8 cellular contexts compared by ENCODE assay signal in the genomic region with DNA sequence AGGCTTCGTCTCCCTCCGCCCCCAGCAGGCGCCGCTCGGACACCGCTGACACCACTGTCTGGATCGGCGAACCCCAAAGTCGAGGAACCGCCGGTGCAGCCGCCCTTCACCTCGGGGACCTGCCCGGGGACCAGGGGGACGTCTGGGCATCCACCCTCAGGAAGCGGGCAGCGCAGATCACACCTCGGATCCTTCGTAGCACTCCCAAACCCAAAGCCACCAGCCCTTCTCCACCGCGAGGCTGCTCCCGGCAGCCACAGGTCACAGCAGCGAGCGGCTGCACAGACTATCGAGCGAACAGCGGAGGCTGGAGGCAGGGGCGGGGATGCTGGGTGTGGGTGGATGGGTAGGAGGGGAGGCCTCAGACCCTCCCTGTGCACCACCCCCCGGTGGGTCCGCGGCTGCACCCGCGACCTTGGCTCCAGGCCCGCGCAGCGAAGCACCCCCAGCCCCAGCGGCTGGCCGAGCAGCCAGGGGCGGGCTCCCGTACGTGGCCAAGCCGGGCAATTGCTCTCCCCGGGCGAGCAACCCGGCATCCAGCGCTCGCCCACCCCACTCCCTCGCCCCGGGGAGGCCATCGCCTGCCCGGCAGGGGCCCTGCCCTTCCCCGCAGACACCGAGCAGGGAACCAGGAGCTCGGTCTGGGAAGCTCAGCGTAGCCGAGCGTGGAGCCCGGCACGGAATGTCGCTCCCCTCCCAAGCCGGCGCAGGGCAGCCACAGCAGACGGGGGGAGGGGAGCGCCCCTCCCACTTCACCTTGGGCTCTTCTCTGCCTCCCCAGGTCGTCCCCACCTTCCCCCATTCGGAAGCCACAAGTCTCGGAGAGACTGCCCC. TPM values are rescaled to one million over a fixed set of nuclear protein-coding genes. Genes with fewer than 3 reads are reported as not detected.
DNase-seq lines count a peak whose midpoint lies in the region; ATAC-seq and TF ChIP-seq lines count a peak whose summit lies in the region.

No MANE protein-coding gene starts in this region.

- H3K4me3 Mint-ChIP-seq in natural killer cell treated with Interleukin-12 subunit alpha and Interleukin-12 subunit beta and Interleukin-15 and Interleukin-18, amount 100 ng/mL, for 72 hours, result peak overlapping the region; percentile 54

- H3K4me1 ChIP-seq in esophagus muscularis mucosa, result peaks cover 19 to 39% (median 35%) of the 10 kb centered on the region in 4 donors

- no peak overlapping the region for H3K27ac ChIP-seq in esophagus muscularis mucosa (replicated peaks in 1 of 4)

- H3K9me3 Mint-ChIP-seq in natural killer cell treated with Interleukin-12 subunit alpha and Interleukin-12 subunit beta and Interleukin-15 and Interleukin-18, amount 100 ng/mL, for 72 hours, result no peaks in the 10 kb centered on the region

- DNase-seq in Ammon's horn (ENCODE audit: low spot score) (peak; percentile 47), HuH-7 (ENCODE audit: low spot score) (peak; percentile 45), esophagus muscularis mucosa (ENCODE audit: extremely low spot score) (no peak), H4 (ENCODE audit: low spot score) (no peak)
- DNase-seq in activated CD4-positive, alpha-beta T cell treated with anti-CD3 and anti-CD28 coated beads, Interleukin-2, amount 50 U/mL, for 1 hour, result peak; percentile 20
- peak; percentile 50 for DNase-seq in natural killer cell treated with Interleukin-12 subunit alpha and Interleukin-12 subunit beta and Interleukin-15 and Interleukin-18, amount 100 ng/mL, for 72 hours (ENCODE audit: low spot score)

- peaks cover 42 to 47% of the 10 kb centered on the region in 2 donors for H3K27me3 Mint-ChIP-seq in natural killer cell treated with Interleukin-12 subunit alpha and Interleukin-12 subunit beta and Interleukin-15 and Interleukin-18, amount 100 ng/mL, for 72 hours

- peaks cover 0 to 6% of the 10 kb centered on the region in 2 donors for H3K4me1 Mint-ChIP-seq in natural killer cell treated with Interleukin-12 subunit alpha and Interleukin-12 subunit beta and Interleukin-15 and Interleukin-18, amount 100 ng/mL, for 72 hours (ENCODE audit: low read depth in 2 of 2)

- ATAC-seq in natural killer cell treated with Interleukin-12 subunit alpha and Interleukin-12 subunit beta and Interleukin-15 and Interleukin-18, amount 100 ng/mL, for 72 hours, result peak; percentile 42 to 51
- ATAC-seq in GM18868 (IDR thresholded peaks at IDR 0.05; ENCODE audit: unreplicated experiment), result no peak
- no peak for ATAC-seq in HG03469 (IDR thresholded peaks at IDR 0.05; ENCODE audit: unreplicated experiment)

- H3K36me3 Mint-ChIP-seq in natural killer cell treated with Interleukin-12 subunit alpha and Interleukin-12 subunit beta and Interleukin-15 and Interleukin-18, amount 100 ng/mL, for 72 hours, result no peaks in the 10 kb centered on the region

- TF ChIP-seq EP300 in esophagus muscularis mucosa (IDR thresholded peaks at IDR 0.05), result no peak

- WGBS in esophagus muscularis mucosa, result 2% methylated on average over 11 of the region's 67 CpGs

- peaks cover 0 to 93% (median 33%) of the 10 kb centered on the region in 4 donors for H3K27me3 ChIP-seq in esophagus muscularis mucosa

- intact Hi-C loops in esophagus muscularis mucosa (cut with DNase I), result no loop called here

- no peaks in the 10 kb centered on the region for H3K36me3 ChIP-seq in esophagus muscularis mucosa

- peak overlapping the region; percentile 52 to 64 (median 54) for H3K4me3 ChIP-seq in esophagus muscularis mucosa

- no peak overlapping the region for H3K27ac Mint-ChIP-seq in natural killer cell treated with Interleukin-12 subunit alpha and Interleukin-12 subunit beta and Interleukin-15 and Interleukin-18, amount 100 ng/mL, for 72 hours

- H3K9me3 ChIP-seq in esophagus muscularis mucosa, result no peaks in the 10 kb centered on the region

- TF ChIP-seq POLR2A in esophagus muscularis mucosa (IDR thresholded peaks at IDR 0.05; ENCODE audit: low read depth), result no peak

- peak in 1 of 3 experiments; percentile 14 for TF ChIP-seq CTCF in esophagus muscularis mucosa (IDR thresholded peaks at IDR 0.05)

RNA-seq across cellular contexts. Expression of a gene that starts 1.0 kb away (rescaled TPM):
- 1 to 10 TPM in 2 of 4 donors, under 1 TPM in 2; 0.42 to 2.0 (median 1.2) TPM for total RNA-seq in esophagus muscularis mucosa
- under 1 TPM; 0.08 to 0.14 TPM for total RNA-seq in natural killer cell treated with Interleukin-12 subunit alpha and Interleukin-12 subunit beta and Interleukin-15 and Interleukin-18, amount 100 ng/mL, for 72 hours
- 0.46 and 1.0 TPM in 2 replicates for total RNA-seq in H4 (2014; rRNA removed; shearing (Covaris generic))

Comparison
In these comparisons a context has a peak if more than half of its experiments do, and no peak if none do; other contexts are left out.
1. DNase-seq: peak in Ammon's horn (single experiment), HuH-7 (single experiment), activated CD4-positive, alpha-beta T cell treated with anti-CD3 and anti-CD28 coated beads, Interleukin-2, amount 50 U/mL, for 1 hour (single experiment) and natural killer cell treated with Interleukin-12 subunit alpha and Interleukin-12 subunit beta and Interleukin-15 and Interleukin-18, amount 100 ng/mL, for 72 hours (single experiment); none in esophagus muscularis mucosa (single experiment) and H4 (single experiment).
2. ATAC-seq: peak in natural killer cell treated with Interleukin-12 subunit alpha and Interleukin-12 subunit beta and Interleukin-15 and Interleukin-18, amount 100 ng/mL, for 72 hours (2 of 2); none in GM18868 (single experiment) and HG03469 (single experiment).